In genomic region chr2:205688417-205689200, GRCh38 we compare ENCODE assay signal across 21 cellular contexts. TPM values are rescaled to one million over a fixed set of nuclear protein-coding genes. Genes with fewer than 3 reads are reported as not detected.
DNase-seq lines count a peak whose midpoint lies in the region; FAIRE-seq and TF ChIP-seq lines count a peak whose summit lies in the region.
"Had no signal": no experiment of that assay in that cellular context is flagged by ENCODE, and none has a peak within 500 bp of the region (broad histone marks: within the 10 kb centered on the region; RNA-seq: fewer than 3 reads in every experiment).

No MANE protein-coding gene starts in this region.

- in situ Hi-C loops in mammary epithelial cell (cut with MboI; ENCODE audit: low sequenced_read_pairs in 2 of 2): no loop called here

- 14% methylated on average over 4 of the region's 4 CpGs for WGBS in mammary epithelial cell (ENCODE audit: low coverage, missing lambda C conversion rate)
- 49 to 55% methylated on average over 4 of the region's 4 CpGs for WGBS in esophagus squamous epithelium, 2 donors

- H3K27me3 ChIP-seq in mammary epithelial cell (ENCODE audit: insufficient read depth, low read length): no peaks in the 10 kb centered on the region
- H3K27me3 ChIP-seq in breast epithelium: peaks cover 0 to 22% of the 10 kb centered on the region in 2 donors
- peaks cover 0 to 26% (median 0%) of the 10 kb centered on the region in 4 donors for H3K27me3 ChIP-seq in esophagus squamous epithelium
- H3K27me3 ChIP-seq in uterus: no peaks in the 10 kb centered on the region
- H3K27me3 ChIP-seq: thyroid gland had no signal

- TF ChIP-seq POLR2A in breast epithelium (IDR thresholded peaks at IDR 0.05) (no peak), esophagus squamous epithelium (IDR thresholded peaks at IDR 0.05) (no peak), uterus (IDR thresholded peaks at IDR 0.05) (no peak)

- peak overlapping the region; percentile 20 for H3K27ac ChIP-seq in mammary epithelial cell (ENCODE audit: insufficient read depth, low read depth, low read length)
- H3K27ac ChIP-seq in breast epithelium: peak overlapping the region in 1 of 2 donors; percentile 28
- peak overlapping the region in 3 of 4 donors; percentile 87 to 95 (median 93) for H3K27ac ChIP-seq in esophagus squamous epithelium
- H3K27ac ChIP-seq in uterus: peak overlapping the region; percentile 98
- H3K27ac ChIP-seq: left lung, VCaP had no signal

- FAIRE-seq in RCC 7860 (lab: Jason Lieb, UNC): no peak
- FAIRE-seq: H54 had no signal

- TF ChIP-seq CTCF in mammary epithelial cell (conservative IDR thresholded peaks at IDR 0.05 in 1 of 2, IDR thresholded peaks at IDR 0.05 in 1 of 2; ENCODE audit: extremely low read depth in 1 of 2, insufficient read depth in 1 of 2, low read depth in 1 of 2, low read length in 2 of 2) (no peak), breast epithelium (IDR thresholded peaks at IDR 0.05) (no peak), esophagus squamous epithelium (IDR thresholded peaks at IDR 0.05) (no peak), neural crest cell (conservative IDR thresholded peaks at IDR 0.05) (no peak), uterus (IDR thresholded peaks at IDR 0.05) (no peak)

- H3K4me1 Mint-ChIP-seq in neural crest cell: peaks cover 74% of the 10 kb centered on the region

- H3K9ac ChIP-seq in mammary epithelial cell (ENCODE audit: insufficient read depth, low read length): no peak overlapping the region

- H3K4me2 ChIP-seq in mammary epithelial cell (ENCODE audit: insufficient read depth, low read depth, low read length): peak overlapping the region; percentile 98

- dilution Hi-C loops in mammary epithelial cell (cut with HindIII; ENCODE audit: low sequenced_read_pairs): no loop called here

- intact Hi-C loops in mammary epithelial cell (cut with micrococcal nuclease): loop anchor here (10.0 kb wide), 1 partner anchor 664 kb away; no protein-coding TSS in a partner anchor
- intact Hi-C loops in breast epithelium (cut with DNase I; ENCODE audit: low total_unique reads): no loop called here
- intact Hi-C loops in esophagus squamous epithelium (cut with DNase I): loop anchor here (10.0 kb wide), 1 partner anchor 56 kb away; no protein-coding TSS in a partner anchor
- intact Hi-C loops in uterus (cut with DNase I; ENCODE audit: low total_unique reads): loop anchor here (10.0 kb wide), 1 partner anchor 66 kb away; no protein-coding TSS in a partner anchor

- CTCF ChIA-PET in mammary epithelial cell (lab: Charles Lee; ENCODE audit: low non-redundant PET): no interaction called here

- H3K4me1 ChIP-seq in mammary epithelial cell (ENCODE audit: insufficient read depth, low read length) (peaks cover 48% of the 10 kb centered on the region), breast epithelium (no peaks in the 10 kb centered on the region), esophagus squamous epithelium (peaks cover 15 to 86% (median 15%) of the 10 kb centered on the region in 3 donors), uterus (peaks cover 4 to 5% of the 10 kb centered on the region in 2 donors)

- H3K4me3 ChIP-seq in mammary epithelial cell (replicated peaks in 1 of 3; ENCODE audit: insufficient read depth in 1 of 3, low read depth in 2 of 3, low read length in 3 of 3) (no peak overlapping the region), breast epithelium (no peak overlapping the region), esophagus squamous epithelium (no peak overlapping the region), uterus (no peak overlapping the region)
- H3K4me3 ChIP-seq: left lung, thyroid gland had no signal

- H3K9me3 Mint-ChIP-seq in neural crest cell: no peaks in the 10 kb centered on the region
- H3K9me3 Mint-ChIP-seq: CD4-positive, alpha-beta memory T cell; IgD-negative memory B cell; natural killer cell treated with Interleukin-12 subunit alpha and Interleukin-12 subunit beta and Interleukin-15 and Interleukin-18, amount 100 ng/mL, for 72 hours had no signal

- H3K9me3 ChIP-seq in mammary epithelial cell (replicated peaks; ENCODE audit: insufficient read depth, low read length) (no peaks in the 10 kb centered on the region), breast epithelium (no peaks in the 10 kb centered on the region), esophagus squamous epithelium (no peaks in the 10 kb centered on the region), uterus (no peaks in the 10 kb centered on the region)
- H3K9me3 ChIP-seq: left lung, thyroid gland had no signal

- H3K36me3 ChIP-seq in mammary epithelial cell (ENCODE audit: insufficient read depth, low read length) (no peaks in the 10 kb centered on the region), breast epithelium (no peaks in the 10 kb centered on the region), esophagus squamous epithelium (no peaks in the 10 kb centered on the region), uterus (no peaks in the 10 kb centered on the region)
- H3K36me3 ChIP-seq: left lung, thyroid gland had no signal

- no peak overlapping the region for H3K27ac Mint-ChIP-seq in neural crest cell (ENCODE audit: unreplicated experiment)
- H3K27ac Mint-ChIP-seq: CD4-positive, alpha-beta memory T cell; IgD-negative memory B cell; natural killer cell treated with Interleukin-12 subunit alpha and Interleukin-12 subunit beta and Interleukin-15 and Interleukin-18, amount 100 ng/mL, for 72 hours had no signal

- H3K79me2 ChIP-seq in mammary epithelial cell (ENCODE audit: insufficient read depth, low read length): peaks cover 95% of the 10 kb centered on the region

- peak overlapping the region; percentile 98 for H3K4me3 Mint-ChIP-seq in neural crest cell
- H3K4me3 Mint-ChIP-seq: CD4-positive, alpha-beta memory T cell; natural killer cell treated with Interleukin-12 subunit alpha and Interleukin-12 subunit beta and Interleukin-15 and Interleukin-18, amount 100 ng/mL, for 72 hours had no signal

- peaks cover 33% of the 10 kb centered on the region for H3K27me3 Mint-ChIP-seq in neural crest cell (ENCODE audit: low read depth)

- DNase-seq in mammary epithelial cell: no peak
- no peak for DNase-seq in breast epithelium (ENCODE audit: low spot score in 2 of 2)
- no peak for DNase-seq in esophagus squamous epithelium (lab: John Stamatoyannopoulos, UW)
- DNase-seq in neural crest cell (ENCODE audit: low read depth, low spot score): no peak
- peak in 1 of 2 donors; percentile 58 for DNase-seq in uterus
- no peak for DNase-seq in GM19238 (ENCODE audit: insufficient read length, low spot score)
- no peak for DNase-seq in AG08396 (ENCODE audit: low spot score)
- DNase-seq in RCC 7860 (ENCODE audit: low spot score): no peak
- DNase-seq: activated CD8-positive, alpha-beta memory T cell treated with anti-CD3 and anti-CD28 coated beads for 24 hours; activated effector memory CD4-positive, alpha-beta T cell treated with anti-CD3 and anti-CD28 coated beads, Interleukin-2, amount 50 U/mL, for 16 hours; CD4-positive, alpha-beta memory T cell; left lung; MV-4-11; NCI-H2081; NCI-H748 treated with DMSO at 0.1 percent for 48 hours; stimulated activated CD4-positive, alpha-beta T cell treated with anti-CD3 and anti-CD28 coated beads, Interleukin-2, amount 100 ng/mL, for 48 hours; thyroid gland had no signal

- no TSS peak for BruUV-seq in mammary epithelial cell (replicated peaks; lab: Mats Ljungman, UMichigan)

- H3K36me3 Mint-ChIP-seq in neural crest cell (ENCODE audit: low read depth): peaks cover 8% of the 10 kb centered on the region
- H3K36me3 Mint-ChIP-seq: CD4-positive, alpha-beta memory T cell; IgD-negative memory B cell; natural killer cell treated with Interleukin-12 subunit alpha and Interleukin-12 subunit beta and Interleukin-15 and Interleukin-18, amount 100 ng/mL, for 72 hours had no signal

- H4K20me1 ChIP-seq in mammary epithelial cell (ENCODE audit: insufficient read depth, low read length): no peaks in the 10 kb centered on the region

- no peak overlapping the region for H2AFZ ChIP-seq in mammary epithelial cell (ENCODE audit: low read depth, low read length)

RNA-seq across cellular contexts. Expression of gene NRP2, which starts 6.3 kb away (rescaled TPM):
- total RNA-seq in mammary epithelial cell (10 to 100 TPM; 32.3 to 58.8 TPM), breast epithelium (10 to 100 TPM; 18.4 to 32.0 (median 23.9) TPM), esophagus squamous epithelium (10 to 100 TPM in 3 of 4 donors, 1 to 10 TPM in 1; 7.1 to 58.6 (median 21.4) TPM), neural crest cell (90.3 and 93.5 TPM in 2 replicates), uterus (100 to 1,000 TPM in 3 of 4 donors, 10 to 100 TPM in 1; 35.9 to 156 (median 114) TPM)
- 47.4 TPM for polyA plus RNA-seq in mammary epithelial cell
- polyA minus RNA-seq in mammary epithelial cell: 109 TPM
- polyA plus RNA-seq: CD4-positive, alpha-beta memory T cell had no signal
